11 cellular contexts compared by ENCODE assay signal in genomic region chr2:7096726-7097352, GRCh38.
DNase-seq lines count a peak whose midpoint lies in the region; ATAC-seq, FAIRE-seq and TF ChIP-seq lines count a peak whose summit lies in the region.
"Had no signal": no experiment of that assay in that cellular context is flagged by ENCODE, and none has a peak within 500 bp of the region (broad histone marks: within the 10 kb centered on the region; RNA-seq: fewer than 3 reads in every experiment).

No MANE protein-coding gene starts in this region.

- peak; percentile 13 for ATAC-seq in left cardiac atrium
- peak; percentile 18 for ATAC-seq in HG02970 (IDR thresholded peaks at IDR 0.05; ENCODE audit: low FRiP score, unreplicated experiment)
- peak; percentile 26 for ATAC-seq in K562
- ATAC-seq in thoracic aorta (ENCODE audit: insufficient number of reproducible peaks, low FRiP score, low read depth) = no peak
- no peak for ATAC-seq in GM18519 (IDR thresholded peaks at IDR 0.05; ENCODE audit: low FRiP score, unreplicated experiment)
- no peak for ATAC-seq in GM21381 (IDR thresholded peaks at IDR 0.05; ENCODE audit: unreplicated experiment)

- TF ChIP-seq CTCF in right atrium auricular region (IDR thresholded peaks at IDR 0.05) (no peak), K562 (IDR thresholded peaks at IDR 0.05 in 2 of 3, conservative IDR thresholded peaks at IDR 0.05 in 1 of 3; ENCODE audit: insufficient read depth in 2 of 3, low read depth in 1 of 3, low read length in 3 of 3) (no peak), thoracic aorta (IDR thresholded peaks at IDR 0.05) (no peak)

- no TSS peak for BruUV-seq in K562 (replicated peaks; lab: Mats Ljungman, UMichigan)

- no peaks in the 10 kb centered on the region for H4K20me1 ChIP-seq in K562 (replicated peaks; ENCODE audit: control insufficient read depth, insufficient read depth, low read length)

- no peak for FAIRE-seq in K562 (lab: Jason Lieb, UNC)
- FAIRE-seq: endometrium had no signal

- CTCF ChIA-PET in K562 (lab: Yijun Ruan, JAX; ENCODE audit: low intra/inter-chr PET ratio) = interaction anchor here (1.3 to 2.3 kb wide), 2 partner anchors 575 to 1589 kb away, joined by 3 to 10 read pairs; no protein-coding TSS in a partner anchor

- no peaks in the 10 kb centered on the region for H3K36me3 ChIP-seq in right atrium auricular region
- H3K36me3 ChIP-seq in K562 (ENCODE audit: control insufficient read depth, insufficient read depth, low read length) = no peaks in the 10 kb centered on the region
- no peaks in the 10 kb centered on the region for H3K36me3 ChIP-seq in thoracic aorta
- H3K36me3 ChIP-seq: gastroesophageal sphincter, uterus had no signal

- H3K9ac ChIP-seq in K562 (ENCODE audit: insufficient read depth in 1 of 2, low read depth in 2 of 2, low read length in 2 of 2) = no peak overlapping the region

- intact Hi-C loops in left cardiac atrium (cut with DNase I) (no loop called here), K562 (cut with micrococcal nuclease) (loop anchor here (5.0 to 10.0 kb wide), 2 partner anchors 575 to 1588 kb away; partner anchors contain the start of gene ID2)

- no peak for TF ChIP-seq RAD21 in K562 (CRISPR knock-in tag; conservative IDR thresholded peaks at IDR 0.05 in 1 of 2, IDR thresholded peaks at IDR 0.05 in 1 of 2)

- peaks cover 0 to 9% of the 10 kb centered on the region in 2 donors for H3K4me1 ChIP-seq in right atrium auricular region
- H3K4me1 ChIP-seq in K562 (replicated peaks in 1 of 2; ENCODE audit: control insufficient read depth in 2 of 2, insufficient read depth in 2 of 2, low read length in 2 of 2) = peaks cover 0 to 3% of the 10 kb centered on the region in 2 experiments; a peak in 2 of 5 replicates
- peaks cover 0 to 24% of the 10 kb centered on the region in 2 donors for H3K4me1 ChIP-seq in thoracic aorta (ENCODE audit: control insufficient read depth in 1 of 2, low read depth in 2 of 2)
- H3K4me1 ChIP-seq: uterus had no signal

- no peak overlapping the region; the same call in 1 of the 2 replicates for H2AFZ ChIP-seq in K562 (ENCODE audit: low read depth, low read length)

- no peak for DNase-seq in left cardiac atrium
- no peak for DNase-seq in right atrium auricular region (ENCODE audit: low spot score)
- no peak for DNase-seq in K562 (ENCODE audit: extremely low read depth in 1 of 4, low spot score in 3 of 4)
- DNase-seq in thoracic aorta (ENCODE audit: low spot score) = no peak
- DNase-seq in SK-N-DZ (ENCODE audit: low spot score) = no peak

- no peaks in the 10 kb centered on the region for H3K27me3 ChIP-seq in right atrium auricular region
- H3K27me3 ChIP-seq in K562 (ENCODE audit: control insufficient read depth in 2 of 2, insufficient read depth in 2 of 2, low read length in 2 of 2) = peaks cover 6 to 36% of the 10 kb centered on the region in 2 experiments
- no peaks in the 10 kb centered on the region for H3K27me3 ChIP-seq in thoracic aorta (replicated peaks; ENCODE audit: insufficient read depth)
- H3K27me3 ChIP-seq: uterus had no signal

- H3K4me3 ChIP-seq in right atrium auricular region (no peak overlapping the region), K562 (no peak overlapping the region), thoracic aorta (peak overlapping the region; percentile 52)
- H3K4me3 ChIP-seq: gastroesophageal sphincter, uterus had no signal

- 36% methylated on average over 20 of the region's 20 CpGs for WGBS in K562 (ENCODE audit: insufficient coverage, low coverage, missing lambda C conversion rate)

- TF ChIP-seq POLR2A in K562 (conservative IDR thresholded peaks at IDR 0.05) = no peak

- in situ Hi-C loops in K562 (cut with MboI) = loop anchor here (25.0 kb wide), 1 partner anchor 1590 kb away; the partner anchor contains the start of gene ID2

- H3K9me1 ChIP-seq in K562 (ENCODE audit: control insufficient read depth, insufficient read depth, low read length) = no peaks in the 10 kb centered on the region

- no peaks in the 10 kb centered on the region for H3K9me3 ChIP-seq in right atrium auricular region
- no peaks in the 10 kb centered on the region for H3K9me3 ChIP-seq in K562 (replicated peaks; ENCODE audit: control insufficient read depth, insufficient read depth, low read depth, low read length)
- H3K9me3 ChIP-seq in thoracic aorta = no peaks in the 10 kb centered on the region
- H3K9me3 ChIP-seq: gastroesophageal sphincter, uterus had no signal

- no peak for TF ChIP-seq EP300 in K562 (IDR thresholded peaks at IDR 0.05; ENCODE audit: low read length)

- POLR2A ChIA-PET in K562 (lab: Yijun Ruan, JAX) = interaction anchor here (0.5 kb wide), 1 partner anchor 1197 kb away, joined by 3 read pairs; no protein-coding TSS in a partner anchor

- H3K79me2 ChIP-seq in K562 (ENCODE audit: control insufficient read depth, insufficient read depth, low read length) = no peaks in the 10 kb centered on the region

- H3K4me2 ChIP-seq in K562 (ENCODE audit: insufficient read depth, low read length) = no peak overlapping the region

- H3K27ac ChIP-seq in right atrium auricular region (no peak overlapping the region), K562 (ENCODE audit: extremely low read depth, low read depth, low read length) (no peak overlapping the region), thoracic aorta (no peak overlapping the region)
- H3K27ac ChIP-seq: gastroesophageal sphincter, uterus had no signal

TF ChIP-seq in K562, 482 proteins besides CTCF, POLR2A, EP300 and RAD21:
- TF ChIP-seq, protein P1, sequence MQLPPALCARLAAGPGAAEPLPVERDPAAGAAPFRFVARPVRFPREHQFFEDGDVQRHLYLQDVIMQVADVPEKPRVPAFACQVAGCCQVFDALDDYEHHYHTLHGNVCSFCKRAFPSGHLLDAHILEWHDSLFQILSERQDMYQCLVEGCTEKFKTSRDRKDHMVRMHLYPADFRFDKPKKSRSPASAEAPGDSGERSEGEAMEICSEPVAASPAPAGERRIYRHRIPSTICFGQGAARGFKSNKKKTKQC (CRISPR knock-in tag; IDR thresholded peaks at IDR 0.05) = no peak
- TF ChIP-seq ZNF3 (CRISPR knock-in tag; IDR thresholded peaks at IDR 0.05) (no peak), KAT7 (CRISPR knock-in tag; IDR thresholded peaks at IDR 0.05; ENCODE audit: borderline replicate concordance) (no peak), GTF2A2 (tag; IDR thresholded peaks at IDR 0.05) (no peak), ZBTB1 (CRISPR knock-in tag; IDR thresholded peaks at IDR 0.05; ENCODE audit: borderline replicate concordance, low read depth) (no peak), BMI1 (IDR thresholded peaks at IDR 0.05; ENCODE audit: low read length) (no peak), NCOA6 (IDR thresholded peaks at IDR 0.05) (no peak), ATF1 (CRISPR knock-in tag; IDR thresholded peaks at IDR 0.05) (no peak), ATF1 (tag; IDR thresholded peaks at IDR 0.05) (no peak), ZNF280A (IDR thresholded peaks at IDR 0.05; ENCODE audit: low read depth, partially characterized antibody) (no peak), KDM5B (IDR thresholded peaks at IDR 0.05; ENCODE audit: insufficient replicate concordance, low read depth, low read length) (no peak), TRIM28 (IDR thresholded peaks at IDR 0.05) (no peak), HDAC6 (IDR thresholded peaks at IDR 0.05; ENCODE audit: low read depth, low read length) (no peak), ZNF696 (CRISPR knock-in tag; conservative IDR thresholded peaks at IDR 0.05) (no peak), BHLHE40 (IDR thresholded peaks at IDR 0.05; ENCODE audit: low read length) (no peak), OTX1 (CRISPR knock-in tag; IDR thresholded peaks at IDR 0.05) (no peak), SMARCC2 (IDR thresholded peaks at IDR 0.05; ENCODE audit: low read depth) (no peak), ZC3H11A (IDR thresholded peaks at IDR 0.05; ENCODE audit: low read depth, low read length) (no peak)
- TF ChIP-seq, protein P2, sequence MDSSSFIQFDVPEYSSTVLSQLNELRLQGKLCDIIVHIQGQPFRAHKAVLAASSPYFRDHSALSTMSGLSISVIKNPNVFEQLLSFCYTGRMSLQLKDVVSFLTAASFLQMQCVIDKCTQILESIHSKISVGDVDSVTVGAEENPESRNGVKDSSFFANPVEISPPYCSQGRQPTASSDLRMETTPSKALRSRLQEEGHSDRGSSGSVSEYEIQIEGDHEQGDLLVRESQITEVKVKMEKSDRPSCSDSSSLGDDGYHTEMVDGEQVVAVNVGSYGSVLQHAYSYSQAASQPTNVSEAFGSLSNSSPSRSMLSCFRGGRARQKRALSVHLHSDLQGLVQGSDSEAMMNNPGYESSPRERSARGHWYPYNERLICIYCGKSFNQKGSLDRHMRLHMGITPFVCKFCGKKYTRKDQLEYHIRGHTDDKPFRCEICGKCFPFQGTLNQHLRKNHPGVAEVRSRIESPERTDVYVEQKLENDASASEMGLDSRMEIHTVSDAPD (CRISPR knock-in tag; IDR thresholded peaks at IDR 0.05) = no peak
- TF ChIP-seq, protein P3, sequence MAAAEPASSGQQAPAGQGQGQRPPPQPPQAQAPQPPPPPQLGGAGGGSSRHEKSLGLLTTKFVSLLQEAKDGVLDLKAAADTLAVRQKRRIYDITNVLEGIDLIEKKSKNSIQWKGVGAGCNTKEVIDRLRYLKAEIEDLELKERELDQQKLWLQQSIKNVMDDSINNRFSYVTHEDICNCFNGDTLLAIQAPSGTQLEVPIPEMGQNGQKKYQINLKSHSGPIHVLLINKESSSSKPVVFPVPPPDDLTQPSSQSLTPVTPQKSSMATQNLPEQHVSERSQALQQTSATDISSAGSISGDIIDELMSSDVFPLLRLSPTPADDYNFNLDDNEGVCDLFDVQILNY (CRISPR knock-in tag; IDR thresholded peaks at IDR 0.05) = no peak

Comparison
In these comparisons a context has a peak if more than half of its experiments do, and no peak if none do; other contexts are left out.
1. ATAC-seq: peak in left cardiac atrium (2 of 2), HG02970 (single experiment) and K562 (single experiment); none in thoracic aorta (single experiment), GM18519 (single experiment) and GM21381 (single experiment).